ENCODE assay signal across 27 cellular contexts in the genomic region with DNA sequence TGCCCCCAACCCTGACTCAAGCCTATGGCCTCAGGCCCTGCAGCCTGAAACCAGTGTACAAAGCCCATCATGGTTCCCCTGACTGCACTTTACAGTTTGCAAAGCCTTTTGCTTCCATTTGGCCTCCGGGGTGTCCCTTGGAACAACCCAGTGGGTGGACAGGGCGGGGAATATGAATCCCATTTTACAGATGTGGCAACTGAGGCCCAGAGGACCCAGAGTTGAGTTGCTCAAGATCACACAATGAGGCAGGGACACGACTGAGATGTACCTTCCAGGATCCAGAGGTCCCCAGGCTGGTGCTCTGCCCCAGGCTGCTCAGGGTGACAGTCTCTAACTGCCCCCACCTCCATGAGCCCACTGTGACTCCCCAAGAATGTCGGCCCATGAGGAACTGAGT. TPM values are rescaled to one million over a fixed set of nuclear protein-coding genes. Genes with fewer than 3 reads are reported as not detected.
A peak's percentile ranks its signal among the peaks of the same experiment; 100 is the strongest.
DNase-seq lines count a peak whose midpoint lies in the region; ATAC-seq, FAIRE-seq and TF ChIP-seq lines count a peak whose summit lies in the region.
"Had no signal": no experiment of that assay in that cellular context is flagged by ENCODE, and none has a peak within 500 bp of the region (broad histone marks: within the 10 kb centered on the region; RNA-seq: fewer than 3 reads in every experiment).

No MANE protein-coding gene starts in this region.

- no peak overlapping the region for H3K4me2 ChIP-seq in GM23248 (ENCODE audit: unreplicated experiment)
- H3K4me2 ChIP-seq in keratinocyte (ENCODE audit: control insufficient read depth, extremely low read depth, insufficient read depth, low read depth, low read length): no peak overlapping the region
- H3K4me2 ChIP-seq in smooth muscle cell: no peak overlapping the region

- H3K9me2 ChIP-seq in GM23248 (ENCODE audit: insufficient read depth): no peaks in the 10 kb centered on the region

- TF ChIP-seq CTCF in ascending aorta (IDR thresholded peaks at IDR 0.05) (no peak), keratinocyte (optimal IDR thresholded peaks at IDR 0.05 in 1 of 3, IDR thresholded peaks at IDR 0.05 in 1 of 3, conservative IDR thresholded peaks at IDR 0.05 in 1 of 3; ENCODE audit: extremely low read depth in 1 of 3, insufficient read depth in 2 of 3, low read length in 3 of 3) (no peak), smooth muscle cell (IDR thresholded peaks at IDR 0.05; ENCODE audit: borderline replicate concordance, insufficient read depth, poor library complexity, severe bottlenecking) (no peak)

- in situ Hi-C loops in GM23248 (cut with MboI): no loop called here

- H3K9me3 ChIP-seq in GM23248 (ENCODE audit: low read depth) (no peaks in the 10 kb centered on the region), ascending aorta (no peaks in the 10 kb centered on the region), keratinocyte (ENCODE audit: control insufficient read depth, low read depth, low read length) (no peaks in the 10 kb centered on the region), smooth muscle cell (replicated peaks; ENCODE audit: low read depth) (no peaks in the 10 kb centered on the region)
- H3K9me3 ChIP-seq: body of pancreas, left lung, mucosa of descending colon, right atrium auricular region had no signal

- dilution Hi-C loops in keratinocyte (cut with MboI; ENCODE audit: extremely low pct_ligation_motif_present, low sequenced_read_pairs): no loop called here

- no peak for DNase-seq in GM23248
- DNase-seq in ascending aorta (ENCODE audit: low spot score in 2 of 2): no peak
- DNase-seq in keratinocyte (ENCODE audit: low read depth, low spot score): no peak
- DNase-seq in smooth muscle cell (lab: John Stamatoyannopoulos, UW; ENCODE audit: unreplicated experiment): no peak
- DNase-seq in frontal cortex (ENCODE audit: low spot score in 2 of 2): no peak
- no peak for DNase-seq in activated CD4-positive, alpha-beta T cell treated with anti-CD3 and anti-CD28 coated beads, Interleukin-2, amount 50 U/mL, for 4 hours
- no peak for DNase-seq in stimulated activated CD8-positive, alpha-beta memory T cell treated with anti-CD3 and anti-CD28 coated beads, Interleukin-4, amount 100 ng/mL, for 48 hours
- DNase-seq: activated CD4-positive, alpha-beta memory T cell treated with anti-CD3 and anti-CD28 coated beads, Interleukin-2, amount 10 ng/mL, durations not matched to agents 7 days and 5 days; activated naive CD4-positive, alpha-beta T cell treated with anti-CD3 and anti-CD28 coated beads for 36 hours; activated T-cell treated with anti-CD3 and anti-CD28 coated beads, Interleukin-2, amount 50 U/mL, for 1 hour; body of pancreas; CD4-positive, CD25-positive, alpha-beta regulatory T cell; GDM1; glutamatergic neuron; H9; left lung; MM.1S; NCI-H1436 treated with DMSO at 0.1 percent for 48 hours; NCI-H2171 treated with DMSO at 0.1 percent for 48 hours; NCI-H69; SIG-M5; stimulated activated CD4-positive, alpha-beta T cell treated with anti-CD3 and anti-CD28 coated beads, Interleukin-1b, Interleukin-23, amount 100 ng/mL, for 48 hours; T-helper 1 cell had no signal

- H3K27ac ChIP-seq in GM23248: peak overlapping the region; percentile 74
- H3K27ac ChIP-seq in ascending aorta: peak overlapping the region; percentile 85
- peak overlapping the region; percentile 60 for H3K27ac ChIP-seq in keratinocyte (ENCODE audit: control insufficient read depth, insufficient read depth, low read length)
- H3K27ac ChIP-seq in smooth muscle cell (ENCODE audit: low read depth): peak overlapping the region; percentile 17
- H3K27ac ChIP-seq: body of pancreas, left lung had no signal

- H3K79me2 ChIP-seq in GM23248 (ENCODE audit: insufficient read depth): no peaks in the 10 kb centered on the region
- H3K79me2 ChIP-seq in keratinocyte (ENCODE audit: control insufficient read depth, insufficient read depth, low read length): no peaks in the 10 kb centered on the region
- H3K79me2 ChIP-seq in smooth muscle cell (ENCODE audit: low read depth): no peaks in the 10 kb centered on the region

- H3K4me1 ChIP-seq in GM23248 (ENCODE audit: insufficient read depth) (peaks cover 32% of the 10 kb centered on the region), ascending aorta (peaks cover 11 to 39% of the 10 kb centered on the region in 2 donors), keratinocyte (ENCODE audit: control insufficient read depth, extremely low read depth, insufficient read depth, low read length) (peaks cover 29% of the 10 kb centered on the region), smooth muscle cell (ENCODE audit: low read depth) (no peaks in the 10 kb centered on the region)

- H3K4me3 ChIP-seq in GM23248 (no peak overlapping the region), ascending aorta (no peak overlapping the region), keratinocyte (ENCODE audit: control insufficient read depth in 2 of 3, extremely low read depth in 1 of 3, insufficient read depth in 2 of 3, low read depth in 1 of 3, low read length in 3 of 3) (no peak overlapping the region), smooth muscle cell (no peak overlapping the region)
- H3K4me3 ChIP-seq: body of pancreas, left lung, mucosa of descending colon, right atrium auricular region had no signal

- H3K36me3 ChIP-seq in GM23248 (ENCODE audit: low read depth) (peaks cover 11% of the 10 kb centered on the region; the same call in 1 of the 2 replicates), ascending aorta (peaks cover 32 to 39% of the 10 kb centered on the region in 2 donors), keratinocyte (ENCODE audit: control insufficient read depth in 2 of 2, extremely low read depth in 1 of 2, insufficient read depth in 2 of 2, low read length in 2 of 2) (peaks cover 9 to 24% of the 10 kb centered on the region in 2 experiments), smooth muscle cell (ENCODE audit: low read depth) (no peaks in the 10 kb centered on the region)

- H3K9ac ChIP-seq in GM23248 (peak overlapping the region; percentile 13; the same call in 1 of the 2 replicates), keratinocyte (ENCODE audit: control insufficient read depth, extremely low read depth, insufficient read depth, low read length) (no peak overlapping the region), smooth muscle cell (ENCODE audit: low read depth) (no peak overlapping the region)

- H3K27me3 ChIP-seq in GM23248 (replicated peaks; ENCODE audit: insufficient read depth) (no peaks in the 10 kb centered on the region), ascending aorta (no peaks in the 10 kb centered on the region), keratinocyte (ENCODE audit: control insufficient read depth, extremely low read depth, insufficient read depth, low read length) (no peaks in the 10 kb centered on the region), smooth muscle cell (ENCODE audit: low read depth) (no peaks in the 10 kb centered on the region)
- H3K27me3 ChIP-seq: body of pancreas, left lung, right atrium auricular region had no signal

- WGBS in GM23248 (ENCODE audit: low coverage in 1 of 2, low lambda C conversion rate in 2 of 2, missing lambda C conversion rate in 2 of 2), 2 experiments: 83 to 88% methylated on average over 4 of the region's 4 CpGs
- 95% methylated on average over 4 of the region's 4 CpGs for WGBS in smooth muscle cell (ENCODE audit: low lambda C conversion rate)

- intact Hi-C loops in ascending aorta (cut with DNase I): no loop called here

- no peak for ATAC-seq in HG02610 (IDR thresholded peaks at IDR 0.05; ENCODE audit: unreplicated experiment)
- ATAC-seq: body of pancreas had no signal

- H3K9me1 ChIP-seq in keratinocyte (ENCODE audit: control insufficient read depth, extremely low read depth, insufficient read depth, low read length): no peaks in the 10 kb centered on the region

- H3F3A ChIP-seq in GM23248 (ENCODE audit: insufficient read depth) (peaks cover 51% of the 10 kb centered on the region), smooth muscle cell (ENCODE audit: low read depth) (peaks cover 10% of the 10 kb centered on the region)

- H2AFZ ChIP-seq in GM23248 (no peak overlapping the region), keratinocyte (ENCODE audit: control insufficient read depth, low read length) (no peak overlapping the region), smooth muscle cell (ENCODE audit: low read depth) (no peak overlapping the region)

- FAIRE-seq in keratinocyte (lab: Jason Lieb, UNC) (no peak), frontal cortex (lab: Jason Lieb, UNC) (no peak)

- H4K20me1 ChIP-seq in GM23248 (ENCODE audit: insufficient read depth) (no peaks in the 10 kb centered on the region), keratinocyte (ENCODE audit: control insufficient read depth, extremely low read depth, insufficient read depth, low read length) (peaks cover 4% of the 10 kb centered on the region), smooth muscle cell (ENCODE audit: low read depth) (peaks cover 16% of the 10 kb centered on the region)

RNA-seq across cellular contexts. Expression of a gene that starts 5.4 kb away (rescaled TPM):
- total RNA-seq in GM23248 (2014; rRNA removed; shearing (Covaris generic)): 32.8 and 35.5 TPM in 2 replicates
- polyA plus RNA-seq in GM23248 (2016; fragmentation: Nextera tagmentation; extraction: Ambion mirVana) (45.9 and 46.3 TPM in 2 replicates), keratinocyte (38.5 to 41.9 TPM (median 38.7 TPM) in 3 replicates), smooth muscle cell (45.5 and 49.4 TPM in 2 replicates)
- total RNA-seq in ascending aorta (22.9 TPM), smooth muscle cell (27.8 and 31.1 TPM in 2 replicates), frontal cortex (28.5 TPM)
- 25.1 TPM for polyA plus RNA-seq in keratinocyte (2011; ENCODE audit: low read depth)
- 35.2 and 37.0 TPM in 2 replicates for polyA plus RNA-seq in keratinocyte (2011; cell fraction: cytosol; rRNA removed)
- 53.9 and 59.9 TPM in 2 replicates for polyA plus RNA-seq in keratinocyte (2011; cell fraction: nucleus; rRNA removed)
- polyA plus RNA-seq in keratinocyte (2012; ENCODE audit: low replicate concordance): 38.2 and 44.5 TPM in 2 replicates
- polyA minus RNA-seq in keratinocyte: 33.9 to 36.7 TPM (median 34.8 TPM) in 3 replicates
- polyA minus RNA-seq in keratinocyte (2011; cell fraction: cytosol; rRNA and poly(A)+ RNA removed): 19.0 TPM
- 22.8 and 31.6 TPM in 2 replicates for polyA minus RNA-seq in keratinocyte (2011; cell fraction: nucleus; rRNA and poly(A)+ RNA removed)

RNA-seq across cellular contexts. Expression of a gene that starts 20.3 kb away (rescaled TPM):
- total RNA-seq in GM23248 (2014; rRNA removed; shearing (Covaris generic)): not detected in 2 replicates
- polyA plus RNA-seq in GM23248 (2016; fragmentation: Nextera tagmentation; extraction: Ambion mirVana) (0.62 TPM in 1 of 2 replicates, not detected in the other), keratinocyte (not detected in 3 replicates), smooth muscle cell (0.41 TPM in 1 of 2 replicates, not detected in the other)
- total RNA-seq in ascending aorta (not detected), smooth muscle cell (1.3 and 2.8 TPM in 2 replicates), frontal cortex (0.82 TPM)
- polyA plus RNA-seq in keratinocyte (2011; ENCODE audit: low read depth): 0.46 TPM
- polyA plus RNA-seq in keratinocyte (2011; cell fraction: cytosol; rRNA removed): 0.14 TPM in 1 of 2 replicates, not detected in the other
- 0.22 and 0.28 TPM in 2 replicates for polyA plus RNA-seq in keratinocyte (2011; cell fraction: nucleus; rRNA removed)
- polyA plus RNA-seq in keratinocyte (2012; ENCODE audit: low replicate concordance): not detected in 2 replicates
- 0.33 to 2.7 TPM in 2 of 3 replicates, not detected in the other for polyA minus RNA-seq in keratinocyte
- not detected for polyA minus RNA-seq in keratinocyte (2011; cell fraction: cytosol; rRNA and poly(A)+ RNA removed)
- 0.63 TPM in 1 of 2 replicates, not detected in the other for polyA minus RNA-seq in keratinocyte (2011; cell fraction: nucleus; rRNA and poly(A)+ RNA removed)
- total RNA-seq: body of pancreas, epithelial cell of proximal tubule, right atrium auricular region had no signal

RNA-seq across cellular contexts. Expression of a gene that starts 29.1 kb away (rescaled TPM):
- 314 and 378 TPM in 2 replicates for total RNA-seq in GM23248 (2014; rRNA removed; shearing (Covaris generic))
- polyA plus RNA-seq in GM23248 (2016; fragmentation: Nextera tagmentation; extraction: Ambion mirVana): 907 and 950 TPM in 2 replicates
- total RNA-seq in ascending aorta: 455 TPM
- 92.3 to 130 TPM (median 102 TPM) in 3 replicates for polyA plus RNA-seq in keratinocyte
- polyA plus RNA-seq in keratinocyte (2011; ENCODE audit: low read depth): 25.3 TPM
- 97.1 and 168 TPM in 2 replicates for polyA plus RNA-seq in keratinocyte (2011; cell fraction: cytosol; rRNA removed)
- 81.0 and 113 TPM in 2 replicates for polyA plus RNA-seq in keratinocyte (2011; cell fraction: nucleus; rRNA removed)
- polyA plus RNA-seq in keratinocyte (2012; ENCODE audit: low replicate concordance): 103 and 190 TPM in 2 replicates
- 105 to 302 TPM (median 113 TPM) in 3 replicates for polyA minus RNA-seq in keratinocyte
- 191 TPM for polyA minus RNA-seq in keratinocyte (2011; cell fraction: cytosol; rRNA and poly(A)+ RNA removed)
- 57.7 and 69.0 TPM in 2 replicates for polyA minus RNA-seq in keratinocyte (2011; cell fraction: nucleus; rRNA and poly(A)+ RNA removed)
- total RNA-seq in smooth muscle cell: 76.8 and 78.2 TPM in 2 replicates
- polyA plus RNA-seq in smooth muscle cell: 321 and 365 TPM in 2 replicates
- 11.8 TPM for total RNA-seq in frontal cortex

Comparison
In these comparisons a context has a peak if more than half of its experiments do, and no peak if none do; other contexts are left out.
1. H3K27ac ChIP-seq: peak in every context shown above with its lines; median percentile 85 in ascending aorta; 74 in GM23248; 60 in keratinocyte; 17 in smooth muscle cell.